In the genomic region with DNA sequence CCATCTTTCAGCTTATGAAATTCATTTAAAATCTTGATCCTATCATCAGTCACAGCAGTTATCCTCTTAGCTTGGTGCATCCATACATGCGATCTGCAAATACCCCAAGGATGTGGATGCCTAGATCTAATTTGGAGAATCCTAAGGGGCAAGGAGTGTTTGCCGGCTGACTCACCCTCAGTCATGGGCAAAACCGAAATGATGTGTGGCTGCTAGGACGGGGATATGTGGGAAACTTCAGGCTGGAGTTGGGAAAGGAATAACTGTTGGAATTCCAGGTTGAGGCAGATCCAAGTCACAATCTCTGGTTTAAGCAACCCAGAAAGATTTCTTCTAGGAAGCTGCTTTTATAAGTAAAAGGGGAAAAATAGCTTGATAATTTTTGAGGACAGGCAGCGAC, we compare ENCODE assay signal across 15 cellular contexts. TPM values are rescaled to one million over a fixed set of nuclear protein-coding genes. Genes with fewer than 3 reads are reported as not detected.
A peak's percentile ranks its signal among the peaks of the same experiment; 100 is the strongest.
DNase-seq lines count a peak whose midpoint lies in the region; ATAC-seq and TF ChIP-seq lines count a peak whose summit lies in the region.
"Had no signal": no experiment of that assay in that cellular context is flagged by ENCODE, and none has a peak within 500 bp of the region (broad histone marks: within the 10 kb centered on the region; RNA-seq: fewer than 3 reads in every experiment).

No MANE protein-coding gene starts in this region.

- peaks cover 0 to 61% (median 0%) of the 10 kb centered on the region in 4 donors for H3K27me3 ChIP-seq in esophagus squamous epithelium
- H3K27me3 ChIP-seq in trophoblast cell (ENCODE audit: insufficient read depth, low read length) = no peaks in the 10 kb centered on the region
- peaks cover 48% of the 10 kb centered on the region for H3K27me3 ChIP-seq in SK-N-SH (ENCODE audit: insufficient read depth)
- peaks cover 11% of the 10 kb centered on the region for H3K27me3 ChIP-seq in mammary epithelial cell (ENCODE audit: insufficient read depth, low read length)

- H3K23ac ChIP-seq in trophoblast cell (ENCODE audit: low read length) = no peak overlapping the region

- DNase-seq in EL = peak; percentile 31
- peak; percentile 17 for DNase-seq in HT1080 (ENCODE audit: low read depth)
- no peak for DNase-seq in esophagus squamous epithelium (lab: John Stamatoyannopoulos, UW)
- no peak for DNase-seq in trophoblast cell
- DNase-seq in SK-N-SH = no peak
- DNase-seq in stimulated activated CD4-positive, alpha-beta T cell treated with anti-CD3 and anti-CD28 coated beads, Interleukin-4, amount 100 ng/mL, for 1 hour = no peak
- no peak for DNase-seq in mammary epithelial cell
- DNase-seq in left lobe of liver (ENCODE audit: low spot score) = no peak
- DNase-seq: C1 segment of cervical spinal cord, GOT3, NCI-H187 treated with DMSO at 0.1 percent for 48 hours, NCI-H345, NCI-H526 had no signal

- intact Hi-C loops in esophagus squamous epithelium (cut with DNase I) (no loop called here), mammary epithelial cell (cut with micrococcal nuclease) (no loop called here)

- CTCF ChIA-PET in SK-N-SH (lab: Yijun Ruan, JAX) = interaction anchor here (1.6 to 5.9 kb wide), 2 partner anchors 14 to 110 kb away, joined by 4 to 40 read pairs; no protein-coding TSS in a partner anchor
- CTCF ChIA-PET in mammary epithelial cell (lab: Charles Lee; ENCODE audit: low non-redundant PET) = no interaction called here

- TF ChIP-seq CTCF in esophagus squamous epithelium (IDR thresholded peaks at IDR 0.05) = no peak
- TF ChIP-seq CTCF in SK-N-SH (IDR thresholded peaks at IDR 0.05) = no peak
- TF ChIP-seq CTCF in mammary epithelial cell (conservative IDR thresholded peaks at IDR 0.05 in 1 of 2, IDR thresholded peaks at IDR 0.05 in 1 of 2; ENCODE audit: extremely low read depth in 1 of 2, insufficient read depth in 1 of 2, low read depth in 1 of 2, low read length in 2 of 2) = no peak

- BruUV-seq in mammary epithelial cell (replicated peaks; lab: Mats Ljungman, UMichigan) = no TSS peak

- no peak overlapping the region for H3K14ac ChIP-seq in trophoblast cell (ENCODE audit: low read length)

- H3K4me3 ChIP-seq in esophagus squamous epithelium = peak overlapping the region in 1 of 4 donors; percentile 20
- H3K4me3 ChIP-seq in trophoblast cell (ENCODE audit: low read depth, low read length) = no peak overlapping the region
- no peak overlapping the region for H3K4me3 ChIP-seq in SK-N-SH (ENCODE audit: low read depth in 2 of 2, low read length in 1 of 2)
- no peak overlapping the region for H3K4me3 ChIP-seq in mammary epithelial cell (replicated peaks in 1 of 3; ENCODE audit: insufficient read depth in 1 of 3, low read depth in 2 of 3, low read length in 3 of 3)
- H3K4me3 ChIP-seq: A549, K562 had no signal

- H3K79me2 ChIP-seq in trophoblast cell (ENCODE audit: control insufficient read depth, insufficient read depth, low read length, poor library complexity) (no peaks in the 10 kb centered on the region), SK-N-SH (ENCODE audit: insufficient read depth) (no peaks in the 10 kb centered on the region), mammary epithelial cell (ENCODE audit: insufficient read depth, low read length) (no peaks in the 10 kb centered on the region)

- no peak overlapping the region for H4K91ac ChIP-seq in trophoblast cell (ENCODE audit: low read depth, low read length)

- no peak overlapping the region for H4K8ac ChIP-seq in trophoblast cell (ENCODE audit: low read depth, low read length)

- WGBS in esophagus squamous epithelium, 2 donors = 69 to 71% methylated on average over 5 of the region's 5 CpGs
- WGBS in trophoblast cell (ENCODE audit: extremely low coverage, insufficient coverage, insufficient read length) = no CpG with 5 or more reads among the region's 5 CpGs
- WGBS in SK-N-SH (ENCODE audit: low lambda C conversion rate) = 55% methylated on average over 5 of the region's 5 CpGs
- WGBS in mammary epithelial cell (ENCODE audit: low coverage, missing lambda C conversion rate) = 65% methylated on average over 5 of the region's 5 CpGs

- H3K9me2 ChIP-seq in SK-N-SH = no peaks in the 10 kb centered on the region

- no peak for ATAC-seq in left lobe of liver
- ATAC-seq: A549, K562 had no signal

- TF ChIP-seq POLR2A in esophagus squamous epithelium (IDR thresholded peaks at IDR 0.05) = no peak

- H3K27ac ChIP-seq in esophagus squamous epithelium (peak overlapping the region in 3 of 4 donors; percentile 16 to 51 (median 39)), trophoblast cell (ENCODE audit: low read depth, low read length) (no peak overlapping the region), SK-N-SH (ENCODE audit: low read depth in 2 of 2, low read length in 1 of 2) (no peak overlapping the region), mammary epithelial cell (ENCODE audit: insufficient read depth, low read depth, low read length) (no peak overlapping the region)
- H3K27ac ChIP-seq: A549 had no signal

- H3K79me1 ChIP-seq in trophoblast cell (ENCODE audit: low read length) = peaks cover 5% of the 10 kb centered on the region

- no peak for TF ChIP-seq RAD21 in SK-N-SH (IDR thresholded peaks at IDR 0.05; ENCODE audit: low read length)

- POLR2A ChIA-PET in SK-N-SH (lab: Yijun Ruan, JAX) = no interaction called here

- H3K4me2 ChIP-seq in trophoblast cell (ENCODE audit: low read length) (no peak overlapping the region), SK-N-SH (no peak overlapping the region), mammary epithelial cell (ENCODE audit: insufficient read depth, low read depth, low read length) (no peak overlapping the region)
- H3K4me2 ChIP-seq: A549 had no signal

- in situ Hi-C loops in mammary epithelial cell (cut with MboI; ENCODE audit: low sequenced_read_pairs in 2 of 2) = no loop called here

- no peaks in the 10 kb centered on the region for H3F3A ChIP-seq in SK-N-SH (replicated peaks; ENCODE audit: insufficient read depth)

- no peak overlapping the region for H2BK5ac ChIP-seq in trophoblast cell (ENCODE audit: low read depth, low read length, poor library complexity)

- TF ChIP-seq EP300 in SK-N-SH (IDR thresholded peaks at IDR 0.05; ENCODE audit: borderline replicate concordance in 1 of 2, low read depth in 1 of 2, low read length in 1 of 2) = no peak

- H3K4ac ChIP-seq in trophoblast cell (ENCODE audit: low read depth, low read length) = no peak overlapping the region

- H2BK12ac ChIP-seq in trophoblast cell (ENCODE audit: low read length) = no peak overlapping the region

- dilution Hi-C loops in mammary epithelial cell (cut with HindIII; ENCODE audit: low sequenced_read_pairs) = no loop called here

- H3K4me1 ChIP-seq in esophagus squamous epithelium (no peaks in the 10 kb centered on the region), trophoblast cell (ENCODE audit: control insufficient read depth in 1 of 2, insufficient read depth in 2 of 2, low read length in 2 of 2) (peaks cover 4 to 16% of the 10 kb centered on the region in 2 experiments), SK-N-SH (ENCODE audit: control insufficient read depth in 1 of 2, insufficient read depth in 2 of 2, low read depth in 1 of 2, low read length in 1 of 2) (no peaks in the 10 kb centered on the region; a peak in 1 of 4 replicates), mammary epithelial cell (ENCODE audit: insufficient read depth, low read length) (no peaks in the 10 kb centered on the region)
- H3K4me1 ChIP-seq: A549 had no signal

- H3K9me3 ChIP-seq in esophagus squamous epithelium (no peaks in the 10 kb centered on the region), trophoblast cell (ENCODE audit: insufficient read depth, low read depth, low read length) (no peaks in the 10 kb centered on the region), SK-N-SH (no peaks in the 10 kb centered on the region), mammary epithelial cell (replicated peaks; ENCODE audit: insufficient read depth, low read length) (no peaks in the 10 kb centered on the region)
- H3K9me3 ChIP-seq: A549 had no signal

- no peaks in the 10 kb centered on the region for H4K20me1 ChIP-seq in SK-N-SH (ENCODE audit: insufficient read depth)
- H4K20me1 ChIP-seq in mammary epithelial cell (ENCODE audit: insufficient read depth, low read length) = no peaks in the 10 kb centered on the region

- H3K9ac ChIP-seq in trophoblast cell (ENCODE audit: low read length) = no peak overlapping the region
- H3K9ac ChIP-seq in SK-N-SH = no peak overlapping the region
- no peak overlapping the region for H3K9ac ChIP-seq in mammary epithelial cell (ENCODE audit: insufficient read depth, low read length)

- no peak overlapping the region for H3K18ac ChIP-seq in trophoblast cell (ENCODE audit: low read length)

- H2AFZ ChIP-seq in trophoblast cell (ENCODE audit: insufficient read depth, low read length, poor library complexity) = no peak overlapping the region
- no peak overlapping the region for H2AFZ ChIP-seq in SK-N-SH (ENCODE audit: low read depth)
- no peak overlapping the region for H2AFZ ChIP-seq in mammary epithelial cell (ENCODE audit: low read depth, low read length)

- H2AK5ac ChIP-seq in trophoblast cell (ENCODE audit: low read length) = no peak overlapping the region

- H3K36me3 ChIP-seq in esophagus squamous epithelium = no peaks in the 10 kb centered on the region
- H3K36me3 ChIP-seq in trophoblast cell (ENCODE audit: control insufficient read depth in 1 of 2, insufficient read depth in 2 of 2, low read length in 2 of 2) = no peaks in the 10 kb centered on the region
- no peaks in the 10 kb centered on the region for H3K36me3 ChIP-seq in SK-N-SH (replicated peaks in 1 of 2; ENCODE audit: control insufficient read depth in 1 of 2, insufficient read depth in 2 of 2, low read length in 1 of 2)
- H3K36me3 ChIP-seq in mammary epithelial cell (ENCODE audit: insufficient read depth, low read length) = no peaks in the 10 kb centered on the region

- H4K12ac ChIP-seq in trophoblast cell (ENCODE audit: low read depth, low read length) = no peak overlapping the region

- peak overlapping the region; percentile 40 for H2BK120ac ChIP-seq in trophoblast cell (ENCODE audit: insufficient read depth, low read length, poor library complexity)

TF ChIP-seq in SK-N-SH, 30 proteins besides CTCF, POLR2A, EP300 and RAD21:
- TF ChIP-seq CHD2 (IDR thresholded peaks at IDR 0.05; ENCODE audit: low read length, partially characterized antibody) = no peak
- no peak for TF ChIP-seq SIN3A (IDR thresholded peaks at IDR 0.05; ENCODE audit: borderline replicate concordance, low read depth, low read length)

RNA-seq across cellular contexts. Expression of a gene that starts 19.7 kb away (rescaled TPM):
- total RNA-seq in HT1080 (2014; rRNA removed; shearing (Covaris generic)) = 33.9 and 43.9 TPM in 2 replicates
- polyA plus RNA-seq in HT1080 (2015; cell fraction: cytosol; rRNA removed) = 69.3 and 70.0 TPM in 2 replicates
- 67.3 and 81.7 TPM in 2 replicates for polyA plus RNA-seq in HT1080 (2015; cell fraction: nucleus; rRNA removed)
- 10 to 100 TPM; 45.8 to 65.1 (median 51.0) TPM for total RNA-seq in esophagus squamous epithelium
- polyA plus RNA-seq in trophoblast cell (2013) = 52.9 and 53.8 TPM in 2 replicates
- polyA plus RNA-seq in SK-N-SH (2012; rRNA removed) = 9.8 and 10.9 TPM in 2 replicates
- 9.8 and 10.7 TPM in 2 replicates for polyA plus RNA-seq in SK-N-SH (2012; cell fraction: cytosol; rRNA removed)
- polyA plus RNA-seq in SK-N-SH (2012; cell fraction: nucleus; rRNA removed) = 15.6 and 17.4 TPM in 2 replicates
- 10 to 100 TPM; 70.0 to 75.5 TPM for total RNA-seq in mammary epithelial cell
- polyA plus RNA-seq in mammary epithelial cell = 49.0 TPM
- polyA minus RNA-seq in mammary epithelial cell = 64.4 TPM
- total RNA-seq in left lobe of liver = 107 TPM

Comparison
In these comparisons a context has a peak if more than half of its experiments do, and no peak if none do; other contexts are left out.
1. DNase-seq: peak in EL (single experiment) and HT1080 (single experiment); none in esophagus squamous epithelium (single experiment), trophoblast cell (0 of 2), SK-N-SH (single experiment), stimulated activated CD4-positive, alpha-beta T cell treated with anti-CD3 and anti-CD28 coated beads, Interleukin-4, amount 100 ng/mL, for 1 hour (single experiment), mammary epithelial cell (single experiment) and left lobe of liver (single experiment).
2. H3K27ac ChIP-seq: peak in esophagus squamous epithelium (3 of 4); none in trophoblast cell (single experiment), SK-N-SH (0 of 2) and mammary epithelial cell (single experiment).